Comparison of ENCODE assay signal across 1 cellular context in the genomic region with DNA sequence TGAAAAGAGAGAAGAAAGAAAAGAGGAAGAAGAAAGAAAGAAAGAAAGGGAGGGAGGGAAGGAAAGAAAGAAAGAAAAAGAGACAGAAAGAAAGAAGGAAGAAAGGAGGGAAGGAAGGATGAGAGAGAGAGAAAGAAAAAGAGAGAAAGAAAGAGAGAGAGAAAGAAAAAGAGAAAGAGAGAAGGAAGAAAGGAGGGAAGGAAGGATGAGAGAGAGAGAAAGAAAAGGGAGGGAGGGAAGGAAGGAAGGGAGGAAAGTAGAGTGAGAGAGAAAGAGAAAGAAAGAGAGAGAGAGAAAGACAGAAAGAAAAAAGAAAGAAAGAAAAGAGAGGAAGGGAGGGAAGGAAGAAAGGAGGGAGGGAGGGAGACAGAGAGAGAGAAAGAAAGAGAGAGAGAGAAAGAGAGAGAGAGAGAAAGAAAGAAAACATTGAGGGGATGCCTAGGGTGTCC.
TF ChIP-seq lines count a peak whose summit lies in the region.

No MANE protein-coding gene starts in this region.

TF ChIP-seq in K562, 482 proteins besides CTCF, POLR2A, EP300 and RAD21 (continued from another document):
- TF ChIP-seq, protein P1, sequence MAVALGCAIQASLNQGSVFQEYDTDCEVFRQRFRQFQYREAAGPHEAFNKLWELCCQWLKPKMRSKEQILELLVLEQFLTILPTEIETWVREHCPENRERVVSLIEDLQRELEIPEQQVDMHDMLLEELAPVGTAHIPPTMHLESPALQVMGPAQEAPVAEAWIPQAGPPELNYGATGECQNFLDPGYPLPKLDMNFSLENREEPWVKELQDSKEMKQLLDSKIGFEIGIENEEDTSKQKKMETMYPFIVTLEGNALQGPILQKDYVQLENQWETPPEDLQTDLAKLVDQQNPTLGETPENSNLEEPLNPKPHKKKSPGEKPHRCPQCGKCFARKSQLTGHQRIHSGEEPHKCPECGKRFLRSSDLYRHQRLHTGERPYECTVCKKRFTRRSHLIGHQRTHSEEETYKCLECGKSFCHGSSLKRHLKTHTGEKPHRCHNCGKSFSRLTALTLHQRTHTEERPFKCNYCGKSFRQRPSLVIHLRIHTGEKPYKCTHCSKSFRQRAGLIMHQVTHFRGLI (CRISPR knock-in tag; IDR thresholded peaks at IDR 0.05): no peak
- 0 out of 2 replicates have a peak, but pooled peaks have one; percentile 43 for TF ChIP-seq YBX1 (IDR thresholded peaks at IDR 0.05)
